8 cellular contexts compared by ENCODE assay signal in the genomic region with DNA sequence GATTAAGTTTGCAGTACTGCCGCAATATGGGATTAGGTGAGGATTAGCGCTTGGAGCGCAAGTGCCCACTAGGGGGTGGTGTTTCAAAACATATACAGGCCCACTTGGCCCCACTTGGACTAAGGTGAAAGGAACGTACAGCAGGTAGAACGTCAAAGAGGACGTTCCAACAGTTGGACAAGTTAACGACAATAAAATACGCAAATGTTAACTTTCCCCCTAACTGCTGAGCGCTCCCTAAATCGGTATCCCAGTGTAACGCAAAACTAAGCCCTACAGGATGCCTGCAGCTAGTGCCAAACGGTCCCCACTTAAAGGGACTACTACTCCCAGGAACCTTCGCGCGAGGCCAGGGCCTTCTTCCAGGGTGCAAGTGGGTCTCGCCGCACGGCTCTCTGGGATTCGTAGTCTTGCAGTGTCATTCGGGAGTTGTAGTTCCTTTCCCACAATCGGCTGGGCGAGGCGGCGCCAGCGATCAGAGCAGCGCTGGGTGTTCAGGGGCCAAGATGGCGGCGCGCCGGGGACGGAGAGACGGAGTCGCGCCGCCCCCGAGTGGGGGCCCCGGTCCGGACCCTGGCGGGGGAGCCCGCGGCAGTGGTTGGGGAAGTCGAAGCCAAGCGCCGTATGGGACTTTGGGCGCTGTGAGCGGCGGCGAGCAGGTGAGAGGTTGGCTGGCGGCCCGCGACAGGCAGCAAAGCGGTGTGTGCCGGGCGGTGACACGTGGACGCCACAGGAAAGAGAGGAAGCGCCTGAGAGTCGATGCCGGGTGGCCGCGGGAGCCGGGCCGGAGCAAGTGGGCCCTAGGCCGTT. TPM values are rescaled to one million over a fixed set of nuclear protein-coding genes. Genes with fewer than 3 reads are reported as not detected.
DNase-seq lines count a peak whose midpoint lies in the region; ATAC-seq and TF ChIP-seq lines count a peak whose summit lies in the region.

A gene with protein sequence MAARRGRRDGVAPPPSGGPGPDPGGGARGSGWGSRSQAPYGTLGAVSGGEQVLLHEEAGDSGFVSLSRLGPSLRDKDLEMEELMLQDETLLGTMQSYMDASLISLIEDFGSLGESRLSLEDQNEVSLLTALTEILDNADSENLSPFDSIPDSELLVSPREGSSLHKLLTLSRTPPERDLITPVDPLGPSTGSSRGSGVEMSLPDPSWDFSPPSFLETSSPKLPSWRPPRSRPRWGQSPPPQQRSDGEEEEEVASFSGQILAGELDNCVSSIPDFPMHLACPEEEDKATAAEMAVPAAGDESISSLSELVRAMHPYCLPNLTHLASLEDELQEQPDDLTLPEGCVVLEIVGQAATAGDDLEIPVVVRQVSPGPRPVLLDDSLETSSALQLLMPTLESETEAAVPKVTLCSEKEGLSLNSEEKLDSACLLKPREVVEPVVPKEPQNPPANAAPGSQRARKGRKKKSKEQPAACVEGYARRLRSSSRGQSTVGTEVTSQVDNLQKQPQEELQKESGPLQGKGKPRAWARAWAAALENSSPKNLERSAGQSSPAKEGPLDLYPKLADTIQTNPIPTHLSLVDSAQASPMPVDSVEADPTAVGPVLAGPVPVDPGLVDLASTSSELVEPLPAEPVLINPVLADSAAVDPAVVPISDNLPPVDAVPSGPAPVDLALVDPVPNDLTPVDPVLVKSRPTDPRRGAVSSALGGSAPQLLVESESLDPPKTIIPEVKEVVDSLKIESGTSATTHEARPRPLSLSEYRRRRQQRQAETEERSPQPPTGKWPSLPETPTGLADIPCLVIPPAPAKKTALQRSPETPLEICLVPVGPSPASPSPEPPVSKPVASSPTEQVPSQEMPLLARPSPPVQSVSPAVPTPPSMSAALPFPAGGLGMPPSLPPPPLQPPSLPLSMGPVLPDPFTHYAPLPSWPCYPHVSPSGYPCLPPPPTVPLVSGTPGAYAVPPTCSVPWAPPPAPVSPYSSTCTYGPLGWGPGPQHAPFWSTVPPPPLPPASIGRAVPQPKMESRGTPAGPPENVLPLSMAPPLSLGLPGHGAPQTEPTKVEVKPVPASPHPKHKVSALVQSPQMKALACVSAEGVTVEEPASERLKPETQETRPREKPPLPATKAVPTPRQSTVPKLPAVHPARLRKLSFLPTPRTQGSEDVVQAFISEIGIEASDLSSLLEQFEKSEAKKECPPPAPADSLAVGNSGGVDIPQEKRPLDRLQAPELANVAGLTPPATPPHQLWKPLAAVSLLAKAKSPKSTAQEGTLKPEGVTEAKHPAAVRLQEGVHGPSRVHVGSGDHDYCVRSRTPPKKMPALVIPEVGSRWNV (N-terminal part only) (plus strand): TSS at position 478 of the 810 bp plus-strand sequence. CDS start 29 bp downstream, at position 507.

- H3K4me1 Mint-ChIP-seq in activated naive CD4-positive, alpha-beta T cell treated with anti-CD3 and anti-CD28 coated beads, Interleukin-2, amount 10 ng/mL, durations not matched to agents 7 days and 5 days, result peaks cover 38% of the 10 kb centered on the region

- peaks cover 0 to 46% (median 16%) of the 10 kb centered on the region in 3 donors for H3K4me1 ChIP-seq in gastroesophageal sphincter

- peak within 1 kb of the TSS; percentile 89 for H3K4me3 ChIP-seq in NB4 (ENCODE audit: low read depth, low read length)
- peak within 1 kb of the TSS; percentile 85 for H3K4me3 ChIP-seq in SK-N-MC
- peak within 1 kb of the TSS; percentile 78 to 96 for H3K4me3 ChIP-seq in gastroesophageal sphincter

- H3K27ac ChIP-seq in SK-N-MC (peak within 1 kb of the TSS; percentile 84), gastroesophageal sphincter (peak within 1 kb of the TSS; percentile 64 to 93 (median 88))

- H3K27ac Mint-ChIP-seq in activated naive CD4-positive, alpha-beta T cell treated with anti-CD3 and anti-CD28 coated beads, Interleukin-2, amount 10 ng/mL, durations not matched to agents 7 days and 5 days, result peak within 1 kb of the TSS; percentile 97

- no peak for TF ChIP-seq EP300 in gastroesophageal sphincter (IDR thresholded peaks at IDR 0.05)

- H3K9me3 ChIP-seq in SK-N-MC (ENCODE audit: low read depth, low read length) (no peaks in the 10 kb centered on the region), gastroesophageal sphincter (no peaks in the 10 kb centered on the region)

- TF ChIP-seq CTCF in GM10266 (IDR thresholded peaks at IDR 0.05; ENCODE audit: control insufficient read depth, insufficient read depth, low read depth, missing control alignments) (peak; percentile 88), NB4 (IDR thresholded peaks at IDR 0.05; ENCODE audit: low read depth, low read length) (peak; percentile 97), gastroesophageal sphincter (IDR thresholded peaks at IDR 0.05) (peak in 3 of 4 experiments; percentile 90 to 93 (median 91))

- peak within 1 kb of the TSS; percentile 94 for H3K4me3 Mint-ChIP-seq in activated naive CD4-positive, alpha-beta T cell treated with anti-CD3 and anti-CD28 coated beads, Interleukin-2, amount 10 ng/mL, durations not matched to agents 7 days and 5 days

- peaks cover 9% of the 10 kb centered on the region for H3K36me3 Mint-ChIP-seq in activated naive CD4-positive, alpha-beta T cell treated with anti-CD3 and anti-CD28 coated beads, Interleukin-2, amount 10 ng/mL, durations not matched to agents 7 days and 5 days

- peak; percentile 91 for TF ChIP-seq POLR2A in NB4 (IDR thresholded peaks at IDR 0.05; ENCODE audit: extremely low read depth, insufficient read length)
- peak; percentile 67 to 78 for TF ChIP-seq POLR2A in gastroesophageal sphincter (IDR thresholded peaks at IDR 0.05)

- ATAC-seq in HG02571 (IDR thresholded peaks at IDR 0.05; ENCODE audit: unreplicated experiment) (peak; percentile 90), gastroesophageal sphincter (peak; percentile 99)

- no peaks in the 10 kb centered on the region for H3K27me3 ChIP-seq in gastroesophageal sphincter

- CTCF ChIA-PET in activated naive CD4-positive, alpha-beta T cell treated with anti-CD3 and anti-CD28 coated beads, Interleukin-2, amount 10 ng/mL, durations not matched to agents 7 days and 5 days (lab: Charles Lee), result interaction anchor here (0.7 to 2.5 kb wide), 7 partner anchors 9 to 36 kb away, joined by 3 to 20 read pairs (median 6); a partner anchor contains a TSS

- DNase-seq in GM10266 (ENCODE audit: extremely low spot score), result peak; percentile 96
- DNase-seq in NB4 (ENCODE audit: low read depth), result peak; percentile 100
- DNase-seq in SK-N-MC (ENCODE audit: low read depth, low spot score), result peak; percentile 84
- DNase-seq in activated naive CD4-positive, alpha-beta T cell treated with anti-CD3 and anti-CD28 coated beads, Interleukin-2, amount 10 ng/mL, durations not matched to agents 7 days and 5 days, result peak; percentile 99
- DNase-seq in non-pigmented ciliary epithelial cell (ENCODE audit: low read depth), result peak; percentile 98
- DNase-seq in superior temporal gyrus (ENCODE audit: extremely low spot score), result peak; percentile 99

- H3K36me3 ChIP-seq in SK-N-MC (ENCODE audit: insufficient read depth, low read length) (peaks cover 2% of the 10 kb centered on the region), gastroesophageal sphincter (peaks cover 0 to 3% of the 10 kb centered on the region in 2 donors)

- H3K9me3 Mint-ChIP-seq in activated naive CD4-positive, alpha-beta T cell treated with anti-CD3 and anti-CD28 coated beads, Interleukin-2, amount 10 ng/mL, durations not matched to agents 7 days and 5 days, result no peaks in the 10 kb centered on the region

- WGBS in gastroesophageal sphincter (ENCODE audit: low coverage in 1 of 2), 2 donors, result 0% methylated on average over 9 to 10 of the region's 64 CpGs

- peaks cover 3% of the 10 kb centered on the region for H3K27me3 Mint-ChIP-seq in activated naive CD4-positive, alpha-beta T cell treated with anti-CD3 and anti-CD28 coated beads, Interleukin-2, amount 10 ng/mL, durations not matched to agents 7 days and 5 days

- peak within 1 kb of the TSS; percentile 95 for H3K9ac ChIP-seq in SK-N-MC (ENCODE audit: insufficient read length)

RNA-seq across cellular contexts. Expression of the gene that starts here (rescaled TPM):
- total RNA-seq in gastroesophageal sphincter, result 10 to 100 TPM; 13.4 to 31.4 (median 17.8) TPM

Comparison
In these comparisons a context has a peak if more than half of its experiments do, and no peak if none do; other contexts are left out.
1. Peak in every context shown above with its lines: DNase-seq, ATAC-seq, H3K4me3 ChIP-seq and H3K27ac ChIP-seq.